ENCODE assay signal across 21 cellular contexts in the genomic region with DNA sequence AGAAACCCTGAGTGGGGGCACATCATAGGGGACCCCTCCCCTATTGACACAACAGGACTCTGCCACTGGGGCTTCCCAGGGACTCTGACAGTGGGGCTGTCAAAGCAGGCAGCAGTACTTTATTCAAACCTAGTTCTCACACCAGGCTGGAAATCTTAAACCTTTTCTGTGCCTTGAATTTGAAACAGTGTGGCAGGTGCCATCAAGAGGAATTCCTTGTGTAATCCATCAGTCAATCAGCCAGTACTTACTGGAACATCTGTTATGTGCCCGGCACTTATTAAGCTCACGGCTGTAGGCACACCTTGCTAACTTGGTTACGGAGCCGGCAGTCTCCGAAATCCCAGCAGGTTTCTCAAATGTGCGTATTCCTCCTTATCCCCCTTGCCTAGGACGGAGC. TPM values are rescaled to one million over a fixed set of nuclear protein-coding genes. Genes with fewer than 3 reads are reported as not detected.
"Had no signal": no experiment of that assay in that cellular context is flagged by ENCODE, and none has a peak within 500 bp of the region (broad histone marks: within the 10 kb centered on the region; RNA-seq: fewer than 3 reads in every experiment).

No MANE protein-coding gene starts in this region.

- H3K9me3 Mint-ChIP-seq: activated naive CD8-positive, alpha-beta T cell treated with anti-CD3 and anti-CD28 coated beads, Interleukin-2, amount 10 ng/mL, durations not matched to agents 7 days and 5 days; activated T-helper 17 cell treated with anti-CD3 and anti-CD28 coated beads, Interleukin-2, amount 50 U/mL, for 72 hours; brain; stimulated activated memory B cell treated with anti-CD40 and anti-IgM and Interleukin-4, amounts not matched to agents 10 μg/mL and 1 μg/mL and 100 μg/mL, for 72 hours had no signal

- H3K36me3 Mint-ChIP-seq: activated naive CD8-positive, alpha-beta T cell treated with anti-CD3 and anti-CD28 coated beads, Interleukin-2, amount 10 ng/mL, durations not matched to agents 7 days and 5 days; naive thymus-derived CD4-positive, alpha-beta T cell; stimulated activated memory B cell treated with anti-CD40 and anti-IgM and Interleukin-4, amounts not matched to agents 10 μg/mL and 1 μg/mL and 100 μg/mL, for 72 hours had no signal

- H3K9me3 ChIP-seq: left lung, sigmoid colon, spleen, thyroid gland had no signal

- H3K27me3 ChIP-seq: thyroid gland had no signal

- H3K4me1 Mint-ChIP-seq: activated CD4-positive, alpha-beta T cell treated with anti-CD3 and anti-CD28 coated beads for 36 hours; activated naive CD8-positive, alpha-beta T cell treated with anti-CD3 and anti-CD28 coated beads, Interleukin-2, amount 10 ng/mL, durations not matched to agents 7 days and 5 days; activated T-helper 17 cell treated with anti-CD3 and anti-CD28 coated beads, Interleukin-2, amount 50 U/mL, for 72 hours; naive thymus-derived CD4-positive, alpha-beta T cell; stimulated activated memory B cell treated with anti-CD40 and anti-IgM and Interleukin-4, amounts not matched to agents 10 μg/mL and 1 μg/mL and 100 μg/mL, for 72 hours had no signal

- H3K4me1 ChIP-seq: left lung, parathyroid adenoma, spleen, thyroid gland had no signal

- H3K4me3 ChIP-seq: left lung, sigmoid colon, spleen, thyroid gland had no signal

- FAIRE-seq: kidney had no signal

- H3K27me3 Mint-ChIP-seq: brain had no signal

- DNase-seq: activated CD4-positive, alpha-beta T cell treated with anti-CD3 and anti-CD28 coated beads for 36 hours; activated CD4-positive, alpha-beta T cell treated with anti-CD3 and anti-CD28 coated beads, Interleukin-2, amount 50 U/mL, for 48 hours; activated naive CD4-positive, alpha-beta T cell treated with Interleukin-2 at 50 U/mL for 16 hours; activated naive CD8-positive, alpha-beta T cell treated with anti-CD3 and anti-CD28 coated beads, Interleukin-2, amount 10 ng/mL, durations not matched to agents 7 days and 5 days; activated T-cell treated with anti-CD3 and anti-CD28 coated beads, Interleukin-2, amount 50 U/mL, for 1 hour; amygdala; caudate nucleus; foreskin melanocyte; kidney; sigmoid colon; spleen; stimulated activated CD4-positive, alpha-beta T cell treated with anti-CD3 and anti-CD28 coated beads, Interleukin-4, amount 100 ng/mL, for 4 hours; thyroid gland; WERI-Rb-1 had no signal

- H3K9ac ChIP-seq: parathyroid adenoma had no signal

- ATAC-seq: activated CD4-positive, alpha-beta T cell treated with anti-CD3 and anti-CD28 coated beads for 36 hours; activated T-helper 17 cell treated with anti-CD3 and anti-CD28 coated beads, Interleukin-2, amount 50 U/mL, for 72 hours; left lung; naive thymus-derived CD4-positive, alpha-beta T cell; stimulated activated memory B cell treated with anti-CD40 and anti-IgM and Interleukin-4, amounts not matched to agents 10 μg/mL and 1 μg/mL and 100 μg/mL, for 72 hours had no signal

- H3K36me3 ChIP-seq: left lung, sigmoid colon, spleen, thyroid gland, WERI-Rb-1 had no signal

- H3K4me3 Mint-ChIP-seq: activated CD4-positive, alpha-beta T cell treated with anti-CD3 and anti-CD28 coated beads for 36 hours; activated naive CD8-positive, alpha-beta T cell treated with anti-CD3 and anti-CD28 coated beads, Interleukin-2, amount 10 ng/mL, durations not matched to agents 7 days and 5 days; activated T-helper 17 cell treated with anti-CD3 and anti-CD28 coated beads, Interleukin-2, amount 50 U/mL, for 72 hours; brain; naive thymus-derived CD4-positive, alpha-beta T cell; stimulated activated memory B cell treated with anti-CD40 and anti-IgM and Interleukin-4, amounts not matched to agents 10 μg/mL and 1 μg/mL and 100 μg/mL, for 72 hours had no signal

- H3K27ac ChIP-seq: left lung, parathyroid adenoma, sigmoid colon, spleen, thyroid gland, WERI-Rb-1 had no signal

- H3K27ac Mint-ChIP-seq: activated CD4-positive, alpha-beta T cell treated with anti-CD3 and anti-CD28 coated beads for 36 hours; activated naive CD8-positive, alpha-beta T cell treated with anti-CD3 and anti-CD28 coated beads, Interleukin-2, amount 10 ng/mL, durations not matched to agents 7 days and 5 days; activated T-helper 17 cell treated with anti-CD3 and anti-CD28 coated beads, Interleukin-2, amount 50 U/mL, for 72 hours; naive thymus-derived CD4-positive, alpha-beta T cell; stimulated activated memory B cell treated with anti-CD40 and anti-IgM and Interleukin-4, amounts not matched to agents 10 μg/mL and 1 μg/mL and 100 μg/mL, for 72 hours had no signal

RNA-seq across cellular contexts. Expression of gene GLI2, which starts 12.0 kb away (rescaled TPM):
- total RNA-seq: activated CD4-positive, alpha-beta T cell treated with anti-CD3 and anti-CD28 coated beads for 36 hours; activated T-helper 17 cell treated with anti-CD3 and anti-CD28 coated beads, Interleukin-2, amount 50 U/mL, for 72 hours; mononuclear cell had no signal
- polyA plus RNA-seq: naive thymus-derived CD4-positive, alpha-beta T cell had no signal
